Comparison of ENCODE assay signal across 8 cellular contexts in the genomic region with DNA sequence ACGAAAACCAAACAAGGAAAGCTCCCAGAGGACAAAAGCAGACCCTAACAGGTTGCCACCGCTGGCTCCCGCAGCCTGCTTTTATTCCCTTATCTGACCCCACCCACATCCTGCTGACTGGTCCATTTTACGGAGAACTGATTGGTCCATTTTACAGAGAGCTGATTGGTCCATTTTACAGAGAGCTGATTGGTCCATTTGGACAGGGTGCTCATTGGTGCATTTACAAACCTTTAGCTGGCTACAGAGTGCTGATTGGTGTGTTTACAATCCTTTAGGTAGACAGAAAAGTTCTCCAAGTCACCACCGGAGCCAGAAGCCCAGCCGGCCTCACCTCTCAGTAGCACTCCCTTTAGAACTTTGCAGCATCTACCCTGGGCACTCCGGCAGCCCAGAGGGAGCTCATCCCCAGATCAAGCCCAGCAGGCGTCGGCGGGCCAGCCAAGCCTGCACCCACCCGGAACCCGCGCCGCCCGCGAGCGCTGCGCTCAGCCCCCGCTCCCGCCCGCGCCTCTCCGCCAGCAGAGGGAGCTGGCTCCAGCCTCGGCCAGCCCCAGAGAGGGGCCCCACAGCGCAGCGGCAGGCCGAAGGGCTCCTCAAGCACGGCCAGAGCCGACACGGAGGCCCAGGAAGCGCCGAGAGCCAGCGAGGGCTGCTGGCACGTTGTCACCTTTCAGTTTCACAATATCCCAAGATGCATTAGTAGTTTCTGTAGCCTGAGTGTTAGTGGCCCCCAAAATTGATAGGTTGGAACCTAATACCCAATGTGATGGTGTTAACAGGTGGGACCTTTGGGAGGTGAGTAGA. TPM values are rescaled to one million over a fixed set of nuclear protein-coding genes. Genes with fewer than 3 reads are reported as not detected.
DNase-seq lines count a peak whose midpoint lies in the region; ATAC-seq and TF ChIP-seq lines count a peak whose summit lies in the region.

No MANE protein-coding gene starts in this region.

- WGBS in esophagus squamous epithelium, 2 donors = 56 to 85% methylated on average over 5 to 23 of the region's 34 CpGs
- WGBS in upper lobe of left lung, 2 donors = 29 to 34% methylated on average over 18 to 19 of the region's 34 CpGs

- no peak for TF ChIP-seq EP300 in upper lobe of left lung (IDR thresholded peaks at IDR 0.05)

- H3K4me3 ChIP-seq in esophagus squamous epithelium = peak overlapping the region in 2 of 4 donors; percentile 19 to 51
- H3K4me3 ChIP-seq in upper lobe of left lung = peak overlapping the region in 3 of 4 donors; percentile 7 to 28 (median 27)

- intact Hi-C loops in CD14-positive monocyte (cut with micrococcal nuclease) (loop anchor here (10.0 kb wide), 2 partner anchors 145 to 265 kb away; partner anchors contain the start of gene LPCAT1 (in 1 of the 2)), esophagus squamous epithelium (cut with DNase I) (no loop called here)

- H3K36me3 Mint-ChIP-seq in CD14-positive monocyte (no peaks in the 10 kb centered on the region), osteocyte (ENCODE audit: unreplicated experiment) (no peaks in the 10 kb centered on the region)

- no peaks in the 10 kb centered on the region for H3K36me3 ChIP-seq in esophagus squamous epithelium
- H3K36me3 ChIP-seq in upper lobe of left lung = no peaks in the 10 kb centered on the region

- no peak for DNase-seq in CD14-positive monocyte (ENCODE audit: low spot score)
- DNase-seq in activated CD8-positive, alpha-beta memory T cell treated with anti-CD3 and anti-CD28 coated beads for 48 hours (ENCODE audit: low read depth in 2 of 3, low spot score in 2 of 3) = peak; percentile 10 to 40 (median 31)
- no peak for DNase-seq in esophagus squamous epithelium (lab: John Stamatoyannopoulos, UW)
- no peak for DNase-seq in osteocyte (ENCODE audit: extremely low spot score, unreplicated experiment)
- DNase-seq in upper lobe of left lung = peak; percentile 78 to 94
- no peak for DNase-seq in GOT3 (lab: John Stamatoyannopoulos, UW)

- peak; percentile 82 for TF ChIP-seq CTCF in CD14-positive monocyte (IDR thresholded peaks at IDR 0.05)
- TF ChIP-seq CTCF in LNCAP (IDR thresholded peaks at IDR 0.05) = peak; percentile 32
- peak; percentile 56 to 71 (median 65) for TF ChIP-seq CTCF in esophagus squamous epithelium (IDR thresholded peaks at IDR 0.05)
- TF ChIP-seq CTCF in osteocyte (IDR thresholded peaks at IDR 0.05) = peak; percentile 65
- peak; percentile 60 to 94 (median 87) for TF ChIP-seq CTCF in upper lobe of left lung (IDR thresholded peaks at IDR 0.05)

- H3K27ac ChIP-seq in esophagus squamous epithelium = no peak overlapping the region
- H3K27ac ChIP-seq in upper lobe of left lung = peak overlapping the region in 1 of 4 donors; percentile 52

- peaks cover 7% of the 10 kb centered on the region for H3K4me1 Mint-ChIP-seq in CD14-positive monocyte
- no peaks in the 10 kb centered on the region for H3K4me1 Mint-ChIP-seq in osteocyte (ENCODE audit: unreplicated experiment)

- no peak for TF ChIP-seq POLR2A in esophagus squamous epithelium (IDR thresholded peaks at IDR 0.05)
- no peak for TF ChIP-seq POLR2A in upper lobe of left lung (IDR thresholded peaks at IDR 0.05)

- peak; percentile 68 for ATAC-seq in GM21381 (IDR thresholded peaks at IDR 0.05; ENCODE audit: unreplicated experiment)
- peak; percentile 74 to 86 for ATAC-seq in upper lobe of left lung (ENCODE audit: low FRiP score in 2 of 2)

- peaks cover 6 to 15% (median 13%) of the 10 kb centered on the region in 7 donors for H3K9me3 Mint-ChIP-seq in CD14-positive monocyte
- peaks cover 6% of the 10 kb centered on the region for H3K9me3 Mint-ChIP-seq in osteocyte (ENCODE audit: unreplicated experiment)

- H3K4me3 Mint-ChIP-seq in CD14-positive monocyte = peak overlapping the region; percentile 54 to 82
- no peak overlapping the region for H3K4me3 Mint-ChIP-seq in osteocyte (ENCODE audit: unreplicated experiment)

- H3K27ac Mint-ChIP-seq in CD14-positive monocyte (peak overlapping the region in 1 of 7 donors; percentile 68), osteocyte (ENCODE audit: unreplicated experiment) (no peak overlapping the region)

- H3K27me3 Mint-ChIP-seq in CD14-positive monocyte (ENCODE audit: low read depth in 3 of 3) (peaks cover 19 to 42% (median 28%) of the 10 kb centered on the region in 3 donors), osteocyte (ENCODE audit: unreplicated experiment) (peaks cover 18% of the 10 kb centered on the region)

- no peaks in the 10 kb centered on the region for H3K9me3 ChIP-seq in esophagus squamous epithelium
- no peaks in the 10 kb centered on the region for H3K9me3 ChIP-seq in upper lobe of left lung

- H3K27me3 ChIP-seq in esophagus squamous epithelium (peaks cover 0 to 74% (median 0%) of the 10 kb centered on the region in 4 donors), upper lobe of left lung (no peaks in the 10 kb centered on the region)

- H3K4me1 ChIP-seq in esophagus squamous epithelium (peaks cover 0 to 10% (median 5%) of the 10 kb centered on the region in 3 donors), upper lobe of left lung (peaks cover 3 to 12% (median 9%) of the 10 kb centered on the region in 4 donors)

RNA-seq across cellular contexts. Expression of gene CLPTM1L, which starts 35.3 kb away (rescaled TPM):
- 10 to 100 TPM; 14.1 to 35.0 TPM for polyA plus RNA-seq in CD14-positive monocyte
- total RNA-seq in esophagus squamous epithelium = 10 to 100 TPM; 42.8 to 75.2 (median 65.1) TPM
- 88.0 and 93.1 TPM in 2 replicates for total RNA-seq in osteocyte
- total RNA-seq in upper lobe of left lung = 100 to 1,000 TPM; 135 to 311 (median 204) TPM

Comparison
In these comparisons a context has a peak if more than half of its experiments do, and no peak if none do; other contexts are left out.
1. DNase-seq: peak in activated CD8-positive, alpha-beta memory T cell treated with anti-CD3 and anti-CD28 coated beads for 48 hours (3 of 3) and upper lobe of left lung (2 of 2); none in CD14-positive monocyte (single experiment), esophagus squamous epithelium (single experiment), osteocyte (single experiment) and GOT3 (single experiment).
2. CTCF ChIP-seq: peak in every context shown above with its lines; median percentile 87 in upper lobe of left lung; 82 in CD14-positive monocyte; 65 in esophagus squamous epithelium; 65 in osteocyte; 32 in LNCAP.